In genomic region chr6:5486214-5486613, GRCh38 we compare ENCODE assay signal across 14 cellular contexts.
DNase-seq lines count a peak whose midpoint lies in the region; ATAC-seq, FAIRE-seq and TF ChIP-seq lines count a peak whose summit lies in the region.
"Had no signal": no experiment of that assay in that cellular context is flagged by ENCODE, and none has a peak within 500 bp of the region (broad histone marks: within the 10 kb centered on the region; RNA-seq: fewer than 3 reads in every experiment).

No MANE protein-coding gene starts in this region.

- FAIRE-seq in D721Med (lab: Jason Lieb, UNC), result no peak
- FAIRE-seq: TTC549 had no signal

- H3K4me1 ChIP-seq in mammary epithelial cell (ENCODE audit: insufficient read depth, low read length), result no peaks in the 10 kb centered on the region
- H3K4me1 ChIP-seq in breast epithelium, result no peaks in the 10 kb centered on the region
- no peaks in the 10 kb centered on the region for H3K4me1 ChIP-seq in trophoblast cell (ENCODE audit: control insufficient read depth in 1 of 2, insufficient read depth in 2 of 2, low read length in 2 of 2)

- H4K91ac ChIP-seq in trophoblast cell (ENCODE audit: low read depth, low read length), result no peak overlapping the region

- no peak overlapping the region for H3K14ac ChIP-seq in trophoblast cell (ENCODE audit: low read length)

- H2AFZ ChIP-seq in mammary epithelial cell (ENCODE audit: low read depth, low read length), result no peak overlapping the region
- no peak overlapping the region for H2AFZ ChIP-seq in trophoblast cell (ENCODE audit: insufficient read depth, low read length, poor library complexity)

- H3K4me2 ChIP-seq in mammary epithelial cell (ENCODE audit: insufficient read depth, low read depth, low read length), result no peak overlapping the region
- no peak overlapping the region for H3K4me2 ChIP-seq in trophoblast cell (ENCODE audit: low read length)

- H3K23ac ChIP-seq in trophoblast cell (ENCODE audit: low read length), result no peak overlapping the region

- BruUV-seq in mammary epithelial cell (replicated peaks; lab: Mats Ljungman, UMichigan), result no TSS peak

- CTCF ChIA-PET in mammary epithelial cell (lab: Charles Lee; ENCODE audit: low non-redundant PET), result no interaction called here

- H2BK120ac ChIP-seq in trophoblast cell (ENCODE audit: insufficient read depth, low read length, poor library complexity), result no peak overlapping the region

- TF ChIP-seq CTCF in mammary epithelial cell (conservative IDR thresholded peaks at IDR 0.05 in 1 of 2, IDR thresholded peaks at IDR 0.05 in 1 of 2; ENCODE audit: extremely low read depth in 1 of 2, insufficient read depth in 1 of 2, low read depth in 1 of 2, low read length in 2 of 2) (no peak), breast epithelium (IDR thresholded peaks at IDR 0.05) (no peak), glutamatergic neuron (IDR thresholded peaks at IDR 0.05; ENCODE audit: partially characterized antibody, unreplicated experiment) (no peak), D721Med (IDR thresholded peaks at IDR 0.05; ENCODE audit: insufficient read depth, missing control alignments) (no peak)

- in situ Hi-C loops in mammary epithelial cell (cut with MboI; ENCODE audit: low sequenced_read_pairs in 2 of 2), result no loop called here

- H3K9ac ChIP-seq in mammary epithelial cell (ENCODE audit: insufficient read depth, low read length), result no peak overlapping the region
- no peak overlapping the region for H3K9ac ChIP-seq in trophoblast cell (ENCODE audit: low read length)

- no peaks in the 10 kb centered on the region for H3K27me3 Mint-ChIP-seq in glutamatergic neuron (ENCODE audit: unreplicated experiment)

- DNase-seq in mammary epithelial cell (peak; percentile 33), breast epithelium (ENCODE audit: low spot score in 2 of 2) (no peak), trophoblast cell (no peak), glutamatergic neuron (no peak), D721Med (ENCODE audit: insufficient read length, low spot score) (no peak), hippocampal formation (lab: John Stamatoyannopoulos, UW) (no peak)
- DNase-seq: activated T-cell treated with anti-CD3 and anti-CD28 coated beads, Interleukin-2, amount 50 U/mL, for 72 hours; caudate nucleus; foreskin fibroblast; left ventricle myocardium inferior; stimulated activated CD4-positive, alpha-beta T cell treated with anti-CD3 and anti-CD28 coated beads, Interleukin-4, amount 100 ng/mL, for 24 hours had no signal

- ATAC-seq in GM21723 (IDR thresholded peaks at IDR 0.05; ENCODE audit: unreplicated experiment) (peak; percentile 90), HG03159 (IDR thresholded peaks at IDR 0.05; ENCODE audit: unreplicated experiment) (peak; percentile 93)
- ATAC-seq: activated T-cell treated with anti-CD3 and anti-CD28 coated beads, Interleukin-2, amount 50 U/mL, for 72 hours had no signal

- H4K20me1 ChIP-seq in mammary epithelial cell (ENCODE audit: insufficient read depth, low read length), result no peaks in the 10 kb centered on the region

- no peak for TF ChIP-seq POLR2A in breast epithelium (IDR thresholded peaks at IDR 0.05)

- H3K79me2 ChIP-seq in mammary epithelial cell (ENCODE audit: insufficient read depth, low read length) (no peaks in the 10 kb centered on the region), trophoblast cell (ENCODE audit: control insufficient read depth, insufficient read depth, low read length, poor library complexity) (no peaks in the 10 kb centered on the region)

- H2BK5ac ChIP-seq in trophoblast cell (ENCODE audit: low read depth, low read length, poor library complexity), result no peak overlapping the region

- H3K27ac Mint-ChIP-seq in glutamatergic neuron (ENCODE audit: unreplicated experiment), result no peak overlapping the region
- H3K27ac Mint-ChIP-seq: activated T-cell treated with anti-CD3 and anti-CD28 coated beads, Interleukin-2, amount 50 U/mL, for 72 hours had no signal

- H3K4me1 Mint-ChIP-seq in glutamatergic neuron (ENCODE audit: low read depth, unreplicated experiment), result peaks cover 18% of the 10 kb centered on the region

- no peak overlapping the region for H4K12ac ChIP-seq in trophoblast cell (ENCODE audit: low read depth, low read length)

- no peak overlapping the region for H3K18ac ChIP-seq in trophoblast cell (ENCODE audit: low read length)

- no peak overlapping the region for H3K4me3 ChIP-seq in mammary epithelial cell (replicated peaks in 1 of 3; ENCODE audit: insufficient read depth in 1 of 3, low read depth in 2 of 3, low read length in 3 of 3)
- no peak overlapping the region for H3K4me3 ChIP-seq in breast epithelium
- H3K4me3 ChIP-seq in trophoblast cell (ENCODE audit: low read depth, low read length), result no peak overlapping the region
- H3K4me3 ChIP-seq: left ventricle myocardium inferior had no signal

- H3K4me3 Mint-ChIP-seq in glutamatergic neuron (ENCODE audit: unreplicated experiment), result no peak overlapping the region
- H3K4me3 Mint-ChIP-seq: activated T-cell treated with anti-CD3 and anti-CD28 coated beads, Interleukin-2, amount 50 U/mL, for 72 hours had no signal

- H3K36me3 ChIP-seq in mammary epithelial cell (ENCODE audit: insufficient read depth, low read length), result no peaks in the 10 kb centered on the region
- no peaks in the 10 kb centered on the region for H3K36me3 ChIP-seq in breast epithelium
- no peaks in the 10 kb centered on the region for H3K36me3 ChIP-seq in trophoblast cell (ENCODE audit: control insufficient read depth in 1 of 2, insufficient read depth in 2 of 2, low read length in 2 of 2)

- no peaks in the 10 kb centered on the region for H3K79me1 ChIP-seq in trophoblast cell (ENCODE audit: low read length)

- no peaks in the 10 kb centered on the region for H3K9me3 Mint-ChIP-seq in glutamatergic neuron (ENCODE audit: unreplicated experiment)

- intact Hi-C loops in mammary epithelial cell (cut with micrococcal nuclease), result loop anchor here (2.0 kb wide), 1 partner anchor 57 kb away; no protein-coding TSS in a partner anchor
- intact Hi-C loops in breast epithelium (cut with DNase I; ENCODE audit: low total_unique reads), result no loop called here

- no peak overlapping the region for H2AK5ac ChIP-seq in trophoblast cell (ENCODE audit: low read length)

- H3K4ac ChIP-seq in trophoblast cell (ENCODE audit: low read depth, low read length), result no peak overlapping the region

- H3K27ac ChIP-seq in mammary epithelial cell (ENCODE audit: insufficient read depth, low read depth, low read length) (no peak overlapping the region), breast epithelium (no peak overlapping the region), trophoblast cell (ENCODE audit: low read depth, low read length) (no peak overlapping the region)
- H3K27ac ChIP-seq: left ventricle myocardium inferior had no signal

- H3K36me3 Mint-ChIP-seq in glutamatergic neuron (ENCODE audit: unreplicated experiment), result no peaks in the 10 kb centered on the region

- no peak overlapping the region for H2BK12ac ChIP-seq in trophoblast cell (ENCODE audit: low read length)

- WGBS in mammary epithelial cell (ENCODE audit: low coverage, missing lambda C conversion rate), result 64% methylated on average over 2 of the region's 2 CpGs
- no CpG with 5 or more reads among the region's 2 CpGs for WGBS in trophoblast cell (ENCODE audit: extremely low coverage, insufficient coverage, insufficient read length)

- no peaks in the 10 kb centered on the region for H3K27me3 ChIP-seq in mammary epithelial cell (ENCODE audit: insufficient read depth, low read length)
- H3K27me3 ChIP-seq in breast epithelium, result no peaks in the 10 kb centered on the region
- no peaks in the 10 kb centered on the region for H3K27me3 ChIP-seq in trophoblast cell (ENCODE audit: insufficient read depth, low read length)

- dilution Hi-C loops in mammary epithelial cell (cut with HindIII; ENCODE audit: low sequenced_read_pairs), result no loop called here

- no peaks in the 10 kb centered on the region for H3K9me3 ChIP-seq in mammary epithelial cell (replicated peaks; ENCODE audit: insufficient read depth, low read length)
- H3K9me3 ChIP-seq in breast epithelium, result no peaks in the 10 kb centered on the region
- H3K9me3 ChIP-seq in trophoblast cell (ENCODE audit: insufficient read depth, low read depth, low read length), result no peaks in the 10 kb centered on the region
- H3K9me3 ChIP-seq: left ventricle myocardium inferior had no signal

- no peak overlapping the region for H4K8ac ChIP-seq in trophoblast cell (ENCODE audit: low read depth, low read length)
